ENCODE assay signal across 22 cellular contexts in the genomic region with DNA sequence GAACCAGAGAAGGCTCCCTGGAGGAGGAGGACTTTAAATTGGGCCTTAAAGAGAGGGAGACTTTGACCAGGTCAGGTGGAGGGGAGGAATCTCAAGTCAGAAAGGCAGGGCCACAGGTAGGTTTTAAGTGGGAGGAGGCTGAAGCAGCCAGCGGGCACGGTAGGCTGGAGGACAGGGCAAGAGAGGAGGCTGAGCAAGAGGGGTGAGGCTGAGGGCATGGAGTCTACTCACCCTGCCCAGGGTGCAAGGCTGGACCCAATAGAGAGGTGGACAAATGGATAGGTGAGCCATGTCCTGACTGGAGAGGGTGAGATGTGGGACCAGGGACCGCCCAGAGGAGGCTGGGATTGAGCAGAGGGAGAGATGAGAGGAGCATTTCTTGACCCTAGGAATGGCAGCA. TPM values are rescaled to one million over a fixed set of nuclear protein-coding genes. Genes with fewer than 3 reads are reported as not detected.
DNase-seq lines count a peak whose midpoint lies in the region; ATAC-seq and TF ChIP-seq lines count a peak whose summit lies in the region.
"Had no signal": no experiment of that assay in that cellular context is flagged by ENCODE, and none has a peak within 500 bp of the region (broad histone marks: within the 10 kb centered on the region; RNA-seq: fewer than 3 reads in every experiment).

No MANE protein-coding gene starts in this region.

- H3K27me3 ChIP-seq in breast epithelium (no peaks in the 10 kb centered on the region), mucosa of stomach (ENCODE audit: control insufficient read depth, insufficient read depth, low read length) (no peaks in the 10 kb centered on the region), transverse colon (no peaks in the 10 kb centered on the region)
- H3K27me3 ChIP-seq: body of pancreas, left lung, sigmoid colon, tibial nerve had no signal

- no peaks in the 10 kb centered on the region for H3K36me3 ChIP-seq in breast epithelium
- no peaks in the 10 kb centered on the region for H3K36me3 ChIP-seq in mucosa of stomach (ENCODE audit: control insufficient read depth, insufficient read depth, low read length)
- no peaks in the 10 kb centered on the region for H3K36me3 ChIP-seq in transverse colon
- H3K36me3 ChIP-seq: left lung, sigmoid colon, tibial nerve had no signal

- H3K4me3 ChIP-seq in breast epithelium (no peak overlapping the region), mucosa of stomach (ENCODE audit: low read length) (no peak overlapping the region), transverse colon (no peak overlapping the region)
- H3K4me3 ChIP-seq: body of pancreas, left lung, sigmoid colon, tibial nerve had no signal

- peak; percentile 8 for DNase-seq in activated CD4-positive, CD25-positive, alpha-beta regulatory T cell treated with anti-CD3 and anti-CD28 coated beads, Interleukin-2, amount 50 U/mL, for 72 hours
- DNase-seq in breast epithelium (ENCODE audit: low spot score in 2 of 2) (peak in 1 of 2 donors; percentile 19), transverse colon (no peak), erythroblast (lab: John Stamatoyannopoulos, UW) (no peak), T-helper 9 cell (no peak)
- DNase-seq: activated CD4-positive, alpha-beta T cell treated with anti-CD3 and anti-CD28 coated beads, Interleukin-2, amount 50 U/mL, for 48 hours; activated gamma-delta T cell treated with Interleukin-2 at 50 U/mL for 16 hours; body of pancreas; DMS79 treated with DMSO at 0.1 percent for 48 hours; effector memory CD4-positive, alpha-beta T cell; hypothalamus; left lung; midbrain; NCI-H1092 treated with DMSO at 0.1 percent for 48 hours; NCI-H2029; sigmoid colon; T1000 had no signal

- TF ChIP-seq CTCF in breast epithelium (IDR thresholded peaks at IDR 0.05) = no peak
- TF ChIP-seq CTCF in transverse colon (IDR thresholded peaks at IDR 0.05) = no peak

- ATAC-seq in activated CD4-positive, CD25-positive, alpha-beta regulatory T cell treated with anti-CD3 and anti-CD28 coated beads, Interleukin-2, amount 50 U/mL, for 24 hours = no peak
- ATAC-seq in HG03175 (IDR thresholded peaks at IDR 0.05; ENCODE audit: unreplicated experiment) = no peak
- ATAC-seq: body of pancreas, left lung had no signal

- in situ Hi-C loops in transverse colon (cut with MboI; ENCODE audit: low pct_ligation_motif_present in 1 of 4, low pct_unique_long_range_greater_than_20kb in 1 of 4, low sequenced_read_pairs in 3 of 4) = no loop called here

- H3K9ac ChIP-seq in mucosa of stomach (ENCODE audit: low read length) = peak overlapping the region; percentile 67

- TF ChIP-seq EP300 in transverse colon (IDR thresholded peaks at IDR 0.05; ENCODE audit: low read depth) = no peak

- intact Hi-C loops in breast epithelium (cut with DNase I; ENCODE audit: low total_unique reads) = no loop called here
- intact Hi-C loops in transverse colon (cut with DNase I; ENCODE audit: low total_unique reads) = no loop called here

- H3K9me3 ChIP-seq in breast epithelium (no peaks in the 10 kb centered on the region), mucosa of stomach (ENCODE audit: control insufficient read depth, low read length) (no peaks in the 10 kb centered on the region), transverse colon (no peaks in the 10 kb centered on the region)
- H3K9me3 ChIP-seq: body of pancreas, left lung, sigmoid colon, tibial nerve had no signal

- 93% methylated on average over 3 of the region's 3 CpGs; no CpG with 5 or more reads in 1 of the 2 donors for WGBS in transverse colon (ENCODE audit: low coverage in 1 of 2), 2 donors

- H3K4me1 ChIP-seq in breast epithelium (peaks cover 0 to 17% of the 10 kb centered on the region in 2 donors), mucosa of stomach (ENCODE audit: control insufficient read depth, insufficient read depth, low read length) (peaks cover 56% of the 10 kb centered on the region), transverse colon (peaks cover 28 to 52% (median 37%) of the 10 kb centered on the region in 4 donors)
- H3K4me1 ChIP-seq: sigmoid colon, tibial nerve had no signal

- H3K27ac ChIP-seq in breast epithelium (peak overlapping the region; percentile 95 to 98), transverse colon (peak overlapping the region; percentile 83 to 91 (median 85))
- H3K27ac ChIP-seq: 22Rv1, sigmoid colon had no signal

- TF ChIP-seq POLR2A in breast epithelium (IDR thresholded peaks at IDR 0.05) = no peak
- TF ChIP-seq POLR2A in transverse colon (IDR thresholded peaks at IDR 0.05) = no peak
- no peak for TF ChIP-seq POLR2A in erythroblast (IDR thresholded peaks at IDR 0.05; ENCODE audit: low read length)

RNA-seq across cellular contexts. Expression of a gene that starts 25.6 kb away (rescaled TPM):
- total RNA-seq in breast epithelium (10 to 100 TPM in 2 of 3 donors, 1 to 10 TPM in 1; 8.8 to 14.9 (median 14.6) TPM), transverse colon (10 to 100 TPM; 28.7 to 58.7 (median 53.8) TPM)

RNA-seq across cellular contexts. Expression of a gene that starts 47.8 kb away (rescaled TPM):
- total RNA-seq in breast epithelium (1 to 10 TPM; 1.4 to 7.2 (median 7.2) TPM), transverse colon (10 to 100 TPM in 3 of 4 donors, 1 to 10 TPM in 1; 10.0 to 59.1 (median 47.1) TPM)
